Comparison of ENCODE assay signal across 1 cellular context in the genomic region with DNA sequence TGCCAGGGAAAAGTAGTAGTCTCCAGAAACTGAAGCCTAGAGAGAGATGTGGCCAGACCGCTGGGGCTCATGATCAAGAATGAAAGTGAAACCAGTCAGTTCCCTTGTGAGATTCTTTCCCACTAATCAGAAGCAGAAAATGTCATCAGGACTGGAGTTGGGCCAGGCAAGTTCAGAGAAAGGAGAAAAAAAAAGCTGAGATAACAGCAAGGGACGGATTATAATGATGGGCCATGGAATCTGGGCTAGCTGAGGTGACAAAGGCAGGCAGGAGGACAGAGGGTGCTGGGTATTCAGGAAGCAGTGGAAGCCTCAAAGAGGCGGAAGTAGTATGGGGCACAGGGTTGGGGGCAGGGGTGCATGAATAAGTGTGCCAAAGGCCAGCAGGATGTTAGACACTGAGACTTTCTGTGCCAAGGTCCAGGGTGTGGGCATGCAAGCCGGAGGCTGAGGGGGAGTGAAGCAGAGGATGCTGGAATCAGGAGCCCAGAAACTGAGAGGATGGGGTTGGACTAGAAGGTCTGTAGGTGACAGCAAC.
TF ChIP-seq lines count a peak whose summit lies in the region.

No MANE protein-coding gene starts in this region.

TF ChIP-seq in GM23338, 12 proteins besides CTCF, POLR2A, EP300 and RAD21 (continued from another document):
- TF ChIP-seq, protein P1, sequence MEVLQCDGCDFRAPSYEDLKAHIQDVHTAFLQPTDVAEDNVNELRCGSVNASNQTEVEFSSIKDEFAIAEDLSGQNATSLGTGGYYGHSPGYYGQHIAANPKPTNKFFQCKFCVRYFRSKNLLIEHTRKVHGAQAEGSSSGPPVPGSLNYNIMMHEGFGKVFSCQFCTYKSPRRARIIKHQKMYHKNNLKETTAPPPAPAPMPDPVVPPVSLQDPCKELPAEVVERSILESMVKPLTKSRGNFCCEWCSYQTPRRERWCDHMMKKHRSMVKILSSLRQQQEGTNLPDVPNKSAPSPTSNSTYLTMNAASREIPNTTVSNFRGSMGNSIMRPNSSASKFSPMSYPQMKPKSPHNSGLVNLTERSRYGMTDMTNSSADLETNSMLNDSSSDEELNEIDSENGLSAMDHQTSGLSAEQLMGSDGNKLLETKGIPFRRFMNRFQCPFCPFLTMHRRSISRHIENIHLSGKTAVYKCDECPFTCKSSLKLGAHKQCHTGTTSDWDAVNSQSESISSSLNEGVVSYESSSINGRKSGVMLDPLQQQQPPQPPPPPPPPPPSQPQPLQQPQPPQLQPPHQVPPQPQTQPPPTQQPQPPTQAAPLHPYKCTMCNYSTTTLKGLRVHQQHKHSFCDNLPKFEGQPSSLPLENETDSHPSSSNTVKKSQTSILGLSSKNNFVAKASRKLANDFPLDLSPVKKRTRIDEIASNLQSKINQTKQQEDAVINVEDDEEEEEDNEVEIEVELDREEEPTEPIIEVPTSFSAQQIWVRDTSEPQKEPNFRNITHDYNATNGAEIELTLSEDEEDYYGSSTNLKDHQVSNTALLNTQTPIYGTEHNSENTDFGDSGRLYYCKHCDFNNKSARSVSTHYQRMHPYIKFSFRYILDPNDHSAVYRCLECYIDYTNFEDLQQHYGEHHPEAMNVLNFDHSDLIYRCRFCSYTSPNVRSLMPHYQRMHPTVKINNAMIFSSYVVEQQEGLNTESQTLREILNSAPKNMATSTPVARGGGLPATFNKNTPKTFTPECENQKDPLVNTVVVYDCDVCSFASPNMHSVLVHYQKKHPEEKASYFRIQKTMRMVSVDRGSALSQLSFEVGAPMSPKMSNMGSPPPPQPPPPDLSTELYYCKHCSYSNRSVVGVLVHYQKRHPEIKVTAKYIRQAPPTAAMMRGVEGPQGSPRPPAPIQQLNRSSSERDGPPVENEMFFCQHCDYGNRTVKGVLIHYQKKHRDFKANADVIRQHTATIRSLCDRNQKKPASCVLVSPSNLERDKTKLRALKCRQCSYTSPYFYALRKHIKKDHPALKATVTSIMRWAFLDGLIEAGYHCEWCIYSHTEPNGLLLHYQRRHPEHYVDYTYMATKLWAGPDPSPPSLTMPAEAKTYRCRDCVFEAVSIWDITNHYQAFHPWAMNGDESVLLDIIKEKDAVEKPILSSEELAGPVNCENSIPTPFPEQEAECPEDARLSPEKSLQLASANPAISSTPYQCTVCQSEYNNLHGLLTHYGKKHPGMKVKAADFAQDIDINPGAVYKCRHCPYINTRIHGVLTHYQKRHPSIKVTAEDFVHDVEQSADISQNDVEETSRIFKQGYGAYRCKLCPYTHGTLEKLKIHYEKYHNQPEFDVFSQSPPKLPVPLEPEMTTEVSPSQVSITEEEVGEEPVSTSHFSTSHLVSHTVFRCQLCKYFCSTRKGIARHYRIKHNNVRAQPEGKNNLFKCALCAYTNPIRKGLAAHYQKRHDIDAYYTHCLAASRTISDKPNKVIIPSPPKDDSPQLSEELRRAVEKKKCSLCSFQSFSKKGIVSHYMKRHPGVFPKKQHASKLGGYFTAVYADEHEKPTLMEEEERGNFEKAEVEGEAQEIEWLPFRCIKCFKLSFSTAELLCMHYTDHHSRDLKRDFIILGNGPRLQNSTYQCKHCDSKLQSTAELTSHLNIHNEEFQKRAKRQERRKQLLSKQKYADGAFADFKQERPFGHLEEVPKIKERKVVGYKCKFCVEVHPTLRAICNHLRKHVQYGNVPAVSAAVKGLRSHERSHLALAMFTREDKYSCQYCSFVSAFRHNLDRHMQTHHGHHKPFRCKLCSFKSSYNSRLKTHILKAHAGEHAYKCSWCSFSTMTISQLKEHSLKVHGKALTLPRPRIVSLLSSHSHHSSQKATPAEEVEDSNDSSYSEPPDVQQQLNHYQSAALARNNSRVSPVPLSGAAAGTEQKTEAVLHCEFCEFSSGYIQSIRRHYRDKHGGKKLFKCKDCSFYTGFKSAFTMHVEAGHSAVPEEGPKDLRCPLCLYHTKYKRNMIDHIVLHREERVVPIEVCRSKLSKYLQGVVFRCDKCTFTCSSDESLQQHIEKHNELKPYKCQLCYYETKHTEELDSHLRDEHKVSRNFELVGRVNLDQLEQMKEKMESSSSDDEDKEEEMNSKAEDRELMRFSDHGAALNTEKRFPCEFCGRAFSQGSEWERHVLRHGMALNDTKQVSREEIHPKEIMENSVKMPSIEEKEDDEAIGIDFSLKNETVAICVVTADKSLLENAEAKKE (CRISPR knock-in tag; IDR thresholded peaks at IDR 0.05) = no peak
- no peak for TF ChIP-seq NANOG (IDR thresholded peaks at IDR 0.05; ENCODE audit: borderline replicate concordance)
- TF ChIP-seq ZNF114 (CRISPR knock-in tag; IDR thresholded peaks at IDR 0.05) = no peak
- no peak for TF ChIP-seq JUNB (IDR thresholded peaks at IDR 0.05; ENCODE audit: unreplicated experiment)
- TF ChIP-seq, protein P2, sequence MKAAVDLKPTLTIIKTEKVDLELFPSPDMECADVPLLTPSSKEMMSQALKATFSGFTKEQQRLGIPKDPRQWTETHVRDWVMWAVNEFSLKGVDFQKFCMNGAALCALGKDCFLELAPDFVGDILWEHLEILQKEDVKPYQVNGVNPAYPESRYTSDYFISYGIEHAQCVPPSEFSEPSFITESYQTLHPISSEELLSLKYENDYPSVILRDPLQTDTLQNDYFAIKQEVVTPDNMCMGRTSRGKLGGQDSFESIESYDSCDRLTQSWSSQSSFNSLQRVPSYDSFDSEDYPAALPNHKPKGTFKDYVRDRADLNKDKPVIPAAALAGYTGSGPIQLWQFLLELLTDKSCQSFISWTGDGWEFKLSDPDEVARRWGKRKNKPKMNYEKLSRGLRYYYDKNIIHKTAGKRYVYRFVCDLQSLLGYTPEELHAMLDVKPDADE (IDR thresholded peaks at IDR 0.05) = no peak
- TF ChIP-seq ZNF331 (CRISPR knock-in tag; IDR thresholded peaks at IDR 0.05; ENCODE audit: low read depth) = no peak
- no peak for TF ChIP-seq EZH2phosphoT487 (IDR thresholded peaks at IDR 0.05; ENCODE audit: unreplicated experiment)
- TF ChIP-seq EZH2 (IDR thresholded peaks at IDR 0.05; ENCODE audit: low read depth, unreplicated experiment) = no peak
- no peak for TF ChIP-seq STAT1 (IDR thresholded peaks at IDR 0.05; ENCODE audit: unreplicated experiment)
- no peak for TF ChIP-seq POLR2AphosphoS5 (IDR thresholded peaks at IDR 0.05; ENCODE audit: low read depth)
- no peak for TF ChIP-seq CREB1 (CRISPR knock-in tag; IDR thresholded peaks at IDR 0.05; ENCODE audit: low read depth)
